Comparison of ENCODE assay signal across 1 cellular context in genomic region chr3:184711366-184712247, GRCh38.
TF ChIP-seq lines count a peak whose summit lies in the region.

TSS of gene MAGEF1 (minus strand) at chr3:184712064. CDS start at chr3:184711821, 243 bp downstream.

TF ChIP-seq in H1, 55 proteins besides CTCF, POLR2A, EP300 and RAD21 (continued from another document):
- TF ChIP-seq HDAC2 (IDR thresholded peaks at IDR 0.05; ENCODE audit: borderline replicate concordance in 1 of 2, low read depth in 2 of 2, low read length in 2 of 2), result no peak
- TF ChIP-seq POU5F1 (IDR thresholded peaks at IDR 0.05; ENCODE audit: low read depth, low read length), result no peak
- 0 out of 2 replicates have a peak, but pooled peaks have one; percentile 45 for TF ChIP-seq EGR1 (IDR thresholded peaks at IDR 0.05; ENCODE audit: borderline replicate concordance, low read depth, low read length)
- TF ChIP-seq EZH2 (IDR thresholded peaks at IDR 0.05; ENCODE audit: low read depth, low read length, severe bottlenecking), result no peak
- no peak for TF ChIP-seq CHD7 (IDR thresholded peaks at IDR 0.05; ENCODE audit: insufficient replicate concordance, low read length)
- TF ChIP-seq POLR2AphosphoS5 (IDR thresholded peaks at IDR 0.05; ENCODE audit: low read depth, low read length), result peak; percentile 79
- TF ChIP-seq RNF2 (IDR thresholded peaks at IDR 0.05; ENCODE audit: borderline replicate concordance, low read depth, low read length, missing control alignments, poor library complexity, severe bottlenecking), result no peak
- TF ChIP-seq TCF12 (IDR thresholded peaks at IDR 0.05; ENCODE audit: low read depth, low read length), result no peak
- peak; percentile 78 for TF ChIP-seq MAX (IDR thresholded peaks at IDR 0.05)
- TF ChIP-seq BCL11A (IDR thresholded peaks at IDR 0.05; ENCODE audit: low read depth in 2 of 2, low read length in 2 of 2), result no peak
- TF ChIP-seq USF2 (IDR thresholded peaks at IDR 0.05; ENCODE audit: low read length), result no peak
- 0 out of 2 replicates have a peak, but pooled peaks have one; percentile 12 for TF ChIP-seq SRF (IDR thresholded peaks at IDR 0.05; ENCODE audit: low read depth, low read length)
- TF ChIP-seq RFX5 (IDR thresholded peaks at IDR 0.05; ENCODE audit: borderline replicate concordance, low read depth, low read length), result no peak
- no peak for TF ChIP-seq CHD1 (IDR thresholded peaks at IDR 0.05; ENCODE audit: low read depth, low read length)
- TF ChIP-seq TEAD4 (IDR thresholded peaks at IDR 0.05; ENCODE audit: low read depth, low read length), result 0 out of 2 replicates have a peak, but pooled peaks have one; percentile 2
- no peak for TF ChIP-seq JUN (IDR thresholded peaks at IDR 0.05; ENCODE audit: low read depth, low read length)
- TF ChIP-seq SIX5 (IDR thresholded peaks at IDR 0.05; ENCODE audit: low read depth, low read length), result no peak
- peak; percentile 89 for TF ChIP-seq SP4 (IDR thresholded peaks at IDR 0.05; ENCODE audit: low read length)
- no peak for TF ChIP-seq CEBPB (IDR thresholded peaks at IDR 0.05; ENCODE audit: low read depth, low read length)
- TF ChIP-seq SIRT6 (IDR thresholded peaks at IDR 0.05; ENCODE audit: low read length), result no peak
- TF ChIP-seq GTF2F1 (IDR thresholded peaks at IDR 0.05; ENCODE audit: borderline replicate concordance, low read depth, low read length), result 0 out of 2 replicates have a peak, but pooled peaks have one; percentile 50
- TF ChIP-seq NANOG (IDR thresholded peaks at IDR 0.05; ENCODE audit: insufficient read depth, low read depth, low read length, poor library complexity, severe bottlenecking), result no peak
- TF ChIP-seq CBX8 (IDR thresholded peaks at IDR 0.05; ENCODE audit: borderline replicate concordance, low read depth, low read length), result no peak
- no peak for TF ChIP-seq RXRA (IDR thresholded peaks at IDR 0.05; ENCODE audit: insufficient read depth, low read depth, low read length)
- peak; percentile 90 for TF ChIP-seq TAF7 (optimal IDR thresholded peaks at IDR 0.05; ENCODE audit: borderline replicate concordance, low read depth, low read length)
- no peak for TF ChIP-seq SP1 (IDR thresholded peaks at IDR 0.05; ENCODE audit: low read depth, low read length)
- TF ChIP-seq ATF3 (IDR thresholded peaks at IDR 0.05; ENCODE audit: insufficient read depth, low read depth, low read length), result no peak
- TF ChIP-seq HDAC6 (IDR thresholded peaks at IDR 0.05; ENCODE audit: low read depth, low read length), result no peak
- no peak for TF ChIP-seq CBX5 (IDR thresholded peaks at IDR 0.05; ENCODE audit: low read depth, low read length)
- TF ChIP-seq YY1 (IDR thresholded peaks at IDR 0.05; ENCODE audit: low read depth, low read length), result peak; percentile 93
- peak; percentile 31; the same call in 1 of the 2 replicates for TF ChIP-seq KDM5A (IDR thresholded peaks at IDR 0.05; ENCODE audit: low read length)
- TF ChIP-seq RBBP5 (IDR thresholded peaks at IDR 0.05; ENCODE audit: borderline replicate concordance, low read depth, low read length), result peak; percentile 42; the same call in 1 of the 2 replicates
- TF ChIP-seq SP2 (IDR thresholded peaks at IDR 0.05; ENCODE audit: low read length), result no peak
- TF ChIP-seq KDM4A (IDR thresholded peaks at IDR 0.05; ENCODE audit: low read depth, low read length, severe bottlenecking), result peak; percentile 80
- TF ChIP-seq ASH2L (IDR thresholded peaks at IDR 0.05; ENCODE audit: low read length), result peak; percentile 61
- TF ChIP-seq CREB1 (IDR thresholded peaks at IDR 0.05), result peak; percentile 60
